Comparison of ENCODE assay signal across 8 cellular contexts in the genomic region with DNA sequence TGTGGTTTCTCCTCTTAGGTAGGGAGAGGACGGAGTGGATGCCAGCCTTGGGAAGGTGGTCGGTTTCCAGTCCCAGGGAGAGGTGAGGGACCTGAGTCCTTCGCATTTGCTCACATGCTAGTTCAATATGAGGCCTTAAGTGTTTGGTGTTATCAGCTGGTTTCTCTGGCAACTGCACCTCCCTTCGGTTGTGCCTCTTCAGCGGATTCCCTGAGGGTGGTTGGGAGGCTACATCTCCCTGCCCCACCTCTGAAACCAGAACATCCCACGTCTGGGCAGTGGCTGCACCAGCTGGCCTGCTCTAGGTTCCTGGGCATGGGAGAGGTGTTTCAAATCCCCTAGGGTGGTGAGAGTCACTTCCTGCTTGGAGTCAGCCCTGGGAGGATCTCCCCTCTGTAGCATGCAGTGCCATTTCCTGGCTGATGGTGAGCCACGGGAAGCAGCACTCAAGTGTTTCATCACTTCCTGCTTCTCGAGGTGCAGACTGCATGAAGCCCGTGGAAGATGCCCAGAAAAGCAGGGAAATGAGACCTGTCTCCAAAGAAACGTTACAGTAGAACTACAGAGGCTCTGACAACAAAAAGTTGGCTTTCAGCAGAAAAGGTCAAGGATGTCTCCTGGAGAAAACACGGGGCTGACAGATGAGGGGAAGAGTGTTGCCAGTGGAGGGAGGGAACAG. TPM values are rescaled to one million over a fixed set of nuclear protein-coding genes. Genes with fewer than 3 reads are reported as not detected.
A peak's percentile ranks its signal among the peaks of the same experiment; 100 is the strongest.
DNase-seq lines count a peak whose midpoint lies in the region; ATAC-seq and TF ChIP-seq lines count a peak whose summit lies in the region.

No MANE protein-coding gene starts in this region.

- H3K4me1 Mint-ChIP-seq in activated naive CD4-positive, alpha-beta T cell treated with anti-CD3 and anti-CD28 coated beads for 36 hours (ENCODE audit: low read depth) = peaks cover 28% of the 10 kb centered on the region
- peaks cover 30 to 31% of the 10 kb centered on the region in 2 donors for H3K4me1 Mint-ChIP-seq in immature natural killer cell

- intact Hi-C loops in activated naive CD4-positive, alpha-beta T cell treated with anti-CD3 and anti-CD28 coated beads for 36 hours (cut with micrococcal nuclease) = loop anchor here (5.0 kb wide), 1 partner anchor 378 kb away; a partner anchor contains a TSS

- H3K9me3 Mint-ChIP-seq in activated naive CD4-positive, alpha-beta T cell treated with anti-CD3 and anti-CD28 coated beads for 36 hours = peaks cover 4% of the 10 kb centered on the region
- no peaks in the 10 kb centered on the region for H3K9me3 Mint-ChIP-seq in immature natural killer cell

- H3K4me3 Mint-ChIP-seq in activated naive CD4-positive, alpha-beta T cell treated with anti-CD3 and anti-CD28 coated beads for 36 hours = peak overlapping the region; percentile 57
- peak overlapping the region; percentile 35 to 83 (median 58) for H3K4me3 Mint-ChIP-seq in immature natural killer cell

- H3K27ac ChIP-seq in substantia nigra (ENCODE audit: low read depth, low read length, poor library complexity, severe bottlenecking) = peak overlapping the region; percentile 99

- DNase-seq in GM12865 (ENCODE audit: low read depth) (peak; percentile 52), NCI-H510A (lab: John Stamatoyannopoulos, UW) (peak; percentile 84), immature natural killer cell (peak; percentile 21 to 25 (median 21)), substantia nigra (lab: John Stamatoyannopoulos, UW) (no peak), NCI-H146 (lab: John Stamatoyannopoulos, UW) (no peak), C1 segment of cervical spinal cord (lab: John Stamatoyannopoulos, UW) (no peak)
- DNase-seq in activated naive CD4-positive, alpha-beta T cell treated with anti-CD3 and anti-CD28 coated beads for 36 hours = peak; percentile 78

- H3K27ac Mint-ChIP-seq in activated naive CD4-positive, alpha-beta T cell treated with anti-CD3 and anti-CD28 coated beads for 36 hours = peak overlapping the region; percentile 77
- peak overlapping the region; percentile 25 to 85 (median 56) for H3K27ac Mint-ChIP-seq in immature natural killer cell

- CTCF ChIA-PET in activated naive CD4-positive, alpha-beta T cell treated with anti-CD3 and anti-CD28 coated beads for 36 hours (lab: Charles Lee) = interaction anchor here (0.6 kb wide), 1 partner anchor 250 kb away, joined by 4 read pairs; no protein-coding TSS in a partner anchor

- H3K36me3 Mint-ChIP-seq in activated naive CD4-positive, alpha-beta T cell treated with anti-CD3 and anti-CD28 coated beads for 36 hours (ENCODE audit: low read depth) = peaks cover 2% of the 10 kb centered on the region
- peaks cover 0 to 4% (median 0%) of the 10 kb centered on the region in 3 donors for H3K36me3 Mint-ChIP-seq in immature natural killer cell

- no peak for TF ChIP-seq CTCF in GM12865 (IDR thresholded peaks at IDR 0.05; ENCODE audit: insufficient read depth, low read depth, low read length, missing control alignments)

- no peak for ATAC-seq in HG03342 (IDR thresholded peaks at IDR 0.05; ENCODE audit: unreplicated experiment)

- no peak overlapping the region for H3K4me3 ChIP-seq in GM12865 (ENCODE audit: low read depth, low read length)

- H3K27me3 Mint-ChIP-seq in activated naive CD4-positive, alpha-beta T cell treated with anti-CD3 and anti-CD28 coated beads for 36 hours (ENCODE audit: low read depth) = peaks cover 3% of the 10 kb centered on the region
- peaks cover 4% of the 10 kb centered on the region in 3 donors for H3K27me3 Mint-ChIP-seq in immature natural killer cell (ENCODE audit: low read depth in 3 of 3)

RNA-seq across cellular contexts. Expression of a gene that starts 4.5 kb away (rescaled TPM):
- under 1 TPM in 1 of 2 experiments, not detected in 1; 0.21 TPM for total RNA-seq in activated naive CD4-positive, alpha-beta T cell treated with anti-CD3 and anti-CD28 coated beads for 36 hours
- 1 to 10 TPM in 1 of 3 donors, under 1 TPM in 1, not detected in 1; 0.53 to 3.7 TPM for polyA plus RNA-seq in immature natural killer cell

RNA-seq across cellular contexts. Expression of a gene that starts 11.1 kb away (rescaled TPM):
- total RNA-seq in activated naive CD4-positive, alpha-beta T cell treated with anti-CD3 and anti-CD28 coated beads for 36 hours = not detected
- polyA plus RNA-seq in immature natural killer cell = not detected

RNA-seq across cellular contexts. Expression of a gene that starts 26.5 kb away (rescaled TPM):
- not detected for total RNA-seq in activated naive CD4-positive, alpha-beta T cell treated with anti-CD3 and anti-CD28 coated beads for 36 hours
- 1 to 10 TPM; 8.8 to 9.2 (median 8.8) TPM for polyA plus RNA-seq in immature natural killer cell

Comparison
In these comparisons a context has a peak if more than half of its experiments do, and no peak if none do; other contexts are left out.
1. DNase-seq: peak in GM12865 (single experiment), NCI-H510A (single experiment), activated naive CD4-positive, alpha-beta T cell treated with anti-CD3 and anti-CD28 coated beads for 36 hours (single experiment) and immature natural killer cell (3 of 3); none in substantia nigra (0 of 49), NCI-H146 (single experiment) and C1 segment of cervical spinal cord (0 of 14).